Comparison of ENCODE assay signal across 13 cellular contexts in genomic region chr3:43707998-43708397, GRCh38. TPM values are rescaled to one million over a fixed set of nuclear protein-coding genes. Genes with fewer than 3 reads are reported as not detected.
A peak's percentile ranks its signal among the peaks of the same experiment; 100 is the strongest.
DNase-seq lines count a peak whose midpoint lies in the region; ATAC-seq lines count a peak whose summit lies in the region.
"Had no signal": no experiment of that assay in that cellular context is flagged by ENCODE, and none has a peak within 500 bp of the region (broad histone marks: within the 10 kb centered on the region; RNA-seq: fewer than 3 reads in every experiment).

No MANE protein-coding gene starts in this region.

- H3K4me1 ChIP-seq in right cardiac atrium (ENCODE audit: control insufficient read depth, insufficient read depth, low read length): no peaks in the 10 kb centered on the region

- H3K27me3 ChIP-seq in right cardiac atrium (ENCODE audit: control insufficient read depth, insufficient read depth): no peaks in the 10 kb centered on the region
- H3K27me3 ChIP-seq: heart left ventricle had no signal

- intact Hi-C loops in right cardiac atrium (cut with DNase I): no loop called here

- H3K4me3 ChIP-seq in right cardiac atrium (ENCODE audit: low read length): no peak overlapping the region
- H3K4me3 ChIP-seq: heart left ventricle had no signal

- peak; percentile 70 for DNase-seq in ACHN
- DNase-seq in HPDE6-E6E7 (ENCODE audit: extremely low spot score): peak; percentile 57
- DNase-seq in amniotic epithelial cell (ENCODE audit: low read depth): peak; percentile 98
- DNase-seq in hepatic stellate cell (ENCODE audit: low spot score): peak; percentile 75
- no peak for DNase-seq in cerebellar nuclear complex (lab: John Stamatoyannopoulos, UW)
- DNase-seq in right cardiac atrium: no peak
- DNase-seq: heart left ventricle, Karpas-422, naive B cell, NCI-H82, WERI-Rb-1 had no signal

- in situ Hi-C loops in ACHN (cut with HindIII; ENCODE audit: low pct_ligation_motif_present, low pct_unique_long_range_greater_than_20kb, low sequenced_read_pairs): no loop called here

- no peak for ATAC-seq in GM19324 (IDR thresholded peaks at IDR 0.05; ENCODE audit: low FRiP score, unreplicated experiment)
- no peak for ATAC-seq in right cardiac atrium
- ATAC-seq in HG03342 (IDR thresholded peaks at IDR 0.05; ENCODE audit: unreplicated experiment): no peak

- H3K9me3 ChIP-seq in right cardiac atrium (ENCODE audit: control insufficient read depth, low read length): no peaks in the 10 kb centered on the region
- H3K9me3 ChIP-seq: heart left ventricle had no signal

- no peak overlapping the region for H3K27ac ChIP-seq in right cardiac atrium (ENCODE audit: low read length)
- H3K27ac ChIP-seq: heart left ventricle, WERI-Rb-1 had no signal

RNA-seq across cellular contexts. Expression of gene ABHD5, which starts 17.3 kb away (rescaled TPM):
- total RNA-seq in right cardiac atrium: 10 to 100 TPM; 18.2 to 23.5 (median 21.2) TPM
- polyA plus RNA-seq in right cardiac atrium: 11.2 TPM

Comparison
In these comparisons a context has a peak if more than half of its experiments do, and no peak if none do; other contexts are left out.
1. DNase-seq: peak in ACHN (single experiment), HPDE6-E6E7 (single experiment), amniotic epithelial cell (single experiment) and hepatic stellate cell (single experiment); none in cerebellar nuclear complex (0 of 2) and right cardiac atrium (0 of 3).